ENCODE assay signal across 19 cellular contexts in the genomic region with DNA sequence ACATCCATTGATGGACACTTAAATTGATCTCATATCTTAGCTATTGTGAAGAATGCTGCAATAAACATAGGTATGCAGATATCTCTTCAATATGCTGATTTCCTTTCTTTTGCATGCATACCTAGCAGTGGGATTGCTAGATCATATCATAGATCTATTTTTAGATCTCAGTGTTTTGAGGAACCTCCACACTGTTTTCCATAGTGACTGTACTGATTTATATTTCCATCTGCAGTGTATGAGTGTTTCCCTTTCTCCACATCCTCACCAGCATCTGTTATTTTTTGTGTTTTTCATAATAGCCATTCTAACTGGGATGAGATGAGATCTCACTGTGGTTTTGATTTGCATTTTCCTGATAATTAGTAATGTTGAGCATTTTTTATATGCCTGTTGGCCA. TPM values are rescaled to one million over a fixed set of nuclear protein-coding genes. Genes with fewer than 3 reads are reported as not detected.
A peak's percentile ranks its signal among the peaks of the same experiment; 100 is the strongest.
DNase-seq lines count a peak whose midpoint lies in the region; ATAC-seq, FAIRE-seq and TF ChIP-seq lines count a peak whose summit lies in the region.
"Had no signal": no experiment of that assay in that cellular context is flagged by ENCODE, and none has a peak within 500 bp of the region (broad histone marks: within the 10 kb centered on the region; RNA-seq: fewer than 3 reads in every experiment).

No MANE protein-coding gene starts in this region.

- H3K4me3 ChIP-seq in astrocyte (ENCODE audit: insufficient read depth, low read depth, low read length) (no peak overlapping the region), mesendoderm (ENCODE audit: low read length) (no peak overlapping the region)

- no peak overlapping the region for H3K9ac ChIP-seq in astrocyte (ENCODE audit: low read length)
- H3K9ac ChIP-seq in mesendoderm (ENCODE audit: low read length), result no peak overlapping the region

- H3K79me2 ChIP-seq in astrocyte (ENCODE audit: insufficient read depth, low read length) (no peaks in the 10 kb centered on the region), mesendoderm (ENCODE audit: control insufficient read depth, insufficient read depth, low read length) (no peaks in the 10 kb centered on the region)

- peaks cover 3% of the 10 kb centered on the region for H3K9me3 Mint-ChIP-seq in astrocyte (ENCODE audit: unreplicated experiment)
- H3K9me3 Mint-ChIP-seq: CD4-positive, alpha-beta T cell had no signal

- H3K4ac ChIP-seq in mesendoderm (ENCODE audit: low read depth, low read length), result no peak overlapping the region

- DNase-seq in H54 (ENCODE audit: insufficient read length, low spot score) (no peak), KBM-7 (peak; percentile 37), astrocyte (ENCODE audit: low read depth) (peak; percentile 30), mesendoderm (peak; percentile 38), DMS79 treated with DMSO at 0.1 percent for 48 hours (lab: John Stamatoyannopoulos, UW) (no peak), NCI-H524 (lab: John Stamatoyannopoulos, UW) (no peak)
- DNase-seq: C1 segment of cervical spinal cord; Calu3; CD4-positive, alpha-beta T cell; DMS 273 treated with DMSO at 0.1 percent for 48 hours; EL; HCEC 1CT had no signal

- no peaks in the 10 kb centered on the region for H4K20me1 ChIP-seq in astrocyte (ENCODE audit: insufficient read depth, low read length)

- no peaks in the 10 kb centered on the region for H3K27me3 ChIP-seq in astrocyte (ENCODE audit: insufficient read depth, low read length)
- no peaks in the 10 kb centered on the region for H3K27me3 ChIP-seq in mesendoderm (ENCODE audit: insufficient read depth, low read length, poor library complexity)

- no peak overlapping the region for H3K56ac ChIP-seq in mesendoderm (ENCODE audit: low read length)

- ATAC-seq in HG03521 (IDR thresholded peaks at IDR 0.05; ENCODE audit: unreplicated experiment), result no peak

- no peak overlapping the region for H3K23ac ChIP-seq in mesendoderm (ENCODE audit: low read length)

- no peak overlapping the region for H4K5ac ChIP-seq in mesendoderm (ENCODE audit: low read length)

- no peak overlapping the region for H2BK120ac ChIP-seq in mesendoderm (ENCODE audit: low read depth, low read length)

- H3K27ac Mint-ChIP-seq in astrocyte (ENCODE audit: unreplicated experiment), result no peak overlapping the region
- H3K27ac Mint-ChIP-seq: B cell; CD4-positive, alpha-beta T cell had no signal

- no peak overlapping the region for H3K4me2 ChIP-seq in astrocyte (ENCODE audit: low read length)
- H3K4me2 ChIP-seq in mesendoderm (ENCODE audit: low read length), result no peak overlapping the region

- peaks cover 8% of the 10 kb centered on the region for H3K4me1 Mint-ChIP-seq in astrocyte (ENCODE audit: low read depth, unreplicated experiment)

- H3K79me1 ChIP-seq in mesendoderm (ENCODE audit: low read length), result no peaks in the 10 kb centered on the region

- H3K18ac ChIP-seq in mesendoderm (ENCODE audit: low read length), result no peak overlapping the region

- H3K4me1 ChIP-seq in astrocyte (ENCODE audit: insufficient read depth, low read length) (peaks cover 16% of the 10 kb centered on the region), mesendoderm (ENCODE audit: control insufficient read depth, low read depth, low read length) (no peaks in the 10 kb centered on the region)

- no peak for TF ChIP-seq CTCF in astrocyte (IDR thresholded peaks at IDR 0.05; ENCODE audit: insufficient read depth, low read depth, low read length)

- H3K36me3 ChIP-seq in astrocyte (ENCODE audit: insufficient read depth, low read length) (no peaks in the 10 kb centered on the region), mesendoderm (ENCODE audit: control insufficient read depth, insufficient read depth, low read length) (no peaks in the 10 kb centered on the region)

- no peaks in the 10 kb centered on the region for H3K36me3 Mint-ChIP-seq in astrocyte (ENCODE audit: low read depth, unreplicated experiment)

- in situ Hi-C loops in KBM-7 (cut with MboI; ENCODE audit: low pct_unique_long_range_greater_than_20kb, low sequenced_read_pairs), result loop anchor here (25.0 kb wide), 1 partner anchor 93 kb away; no protein-coding TSS in a partner anchor

- TF ChIP-seq POLR2A in H54 (IDR thresholded peaks at IDR 0.05; ENCODE audit: low read depth, low read length), result no peak

- no peak overlapping the region for H2BK15ac ChIP-seq in mesendoderm (replicated peaks; ENCODE audit: low read depth)

- H2AK5ac ChIP-seq in mesendoderm (ENCODE audit: low read length), result no peak overlapping the region

- no peak overlapping the region for H2AFZ ChIP-seq in astrocyte (ENCODE audit: low read depth, low read length)

- no peak overlapping the region for H2BK5ac ChIP-seq in mesendoderm (ENCODE audit: low read length)

- H3K27me3 Mint-ChIP-seq in astrocyte (ENCODE audit: low read depth, unreplicated experiment), result no peaks in the 10 kb centered on the region
- H3K27me3 Mint-ChIP-seq: B cell; CD4-positive, alpha-beta T cell had no signal

- no peak overlapping the region for H3K4me3 Mint-ChIP-seq in astrocyte (ENCODE audit: unreplicated experiment)
- H3K4me3 Mint-ChIP-seq: B cell; CD4-positive, alpha-beta T cell had no signal

- no peaks in the 10 kb centered on the region for H3K9me3 ChIP-seq in astrocyte (ENCODE audit: insufficient read depth, low read depth, low read length)

- no peak overlapping the region for H4K8ac ChIP-seq in mesendoderm (ENCODE audit: low read depth, low read length)

- peak; percentile 52 for FAIRE-seq in H54 (lab: Jason Lieb, UNC)
- peak; percentile 76 for FAIRE-seq in astrocyte (lab: Jason Lieb, UNC)
- FAIRE-seq: A204.1, G401.6, GM12891, H1 had no signal

- H3K27ac ChIP-seq in astrocyte (ENCODE audit: low read depth, low read length) (peak overlapping the region; percentile 15), mesendoderm (ENCODE audit: low read depth, low read length) (no peak overlapping the region)
- H3K27ac ChIP-seq: HL-60 had no signal

RNA-seq across cellular contexts. Expression of a gene that starts 17.1 kb away (rescaled TPM):
- total RNA-seq in astrocyte, result 14.3 and 19.0 TPM in 2 replicates
- 9.0 TPM for polyA plus RNA-seq in mesendoderm (2013, experiment 1 of 2)
- 8.1 TPM for polyA plus RNA-seq in mesendoderm (2013, experiment 2 of 2)

Comparison
In these comparisons a context has a peak if more than half of its experiments do, and no peak if none do; other contexts are left out.
1. DNase-seq: peak in KBM-7 (single experiment), astrocyte (single experiment) and mesendoderm (single experiment); none in H54 (single experiment), DMS79 treated with DMSO at 0.1 percent for 48 hours (single experiment) and NCI-H524 (0 of 2).